ENCODE assay signal across 8 cellular contexts in the genomic region with DNA sequence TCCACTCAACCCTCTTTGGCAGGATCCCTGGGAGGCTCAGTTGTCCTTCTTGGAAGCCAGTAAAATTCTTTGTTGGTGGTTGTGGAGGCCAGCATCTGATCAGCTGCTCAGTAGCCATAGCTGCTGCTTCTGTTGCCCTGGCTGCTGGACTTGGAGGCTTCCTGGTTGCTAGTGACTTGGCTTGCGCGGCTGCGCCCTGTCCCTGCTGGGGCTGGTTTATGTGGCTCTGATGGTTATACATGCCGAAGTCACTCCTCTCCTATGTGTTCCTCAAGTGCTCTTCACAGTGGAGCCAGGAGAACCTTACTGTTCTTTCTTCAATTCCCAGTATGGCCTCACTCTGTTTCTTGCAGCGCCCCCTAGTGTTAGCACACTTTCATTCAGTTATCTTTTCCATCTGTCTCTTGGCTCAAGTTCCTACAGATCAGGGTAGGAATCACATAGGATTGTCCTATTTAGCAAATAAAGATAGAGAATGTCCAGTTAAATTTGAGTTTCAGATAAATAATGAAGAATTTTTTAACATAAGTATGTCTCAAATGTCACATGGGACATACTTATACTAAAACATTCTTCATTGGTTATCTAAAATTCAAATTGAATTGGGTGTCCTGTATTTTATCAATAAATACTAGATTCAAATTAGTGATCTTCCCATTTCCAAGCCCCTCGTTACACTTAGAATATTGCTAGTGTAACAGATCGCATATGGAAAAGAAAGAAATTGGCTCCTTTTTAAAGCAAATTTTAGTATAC.
DNase-seq lines count a peak whose midpoint lies in the region; ATAC-seq and TF ChIP-seq lines count a peak whose summit lies in the region.

No MANE protein-coding gene starts in this region.

- DNase-seq in NOMO-1 treated with DMSO at 0.1 percent for 48 hours (lab: John Stamatoyannopoulos, UW; ENCODE audit: unreplicated experiment) = peak; percentile 39
- DNase-seq in NOMO-1 treated with dmso at 0.1 percent for 144 hours (lab: John Stamatoyannopoulos, UW; ENCODE audit: unreplicated experiment) = no peak
- DNase-seq in NCI-H774 (lab: John Stamatoyannopoulos, UW) = peak; percentile 30
- DNase-seq in activated T-cell treated with anti-CD3 and anti-CD28 coated beads, Interleukin-2, amount 50 U/mL, for 72 hours = peak; percentile 32 to 45
- DNase-seq in left ventricle myocardium inferior = no peak
- peak; percentile 2 to 34 for DNase-seq in stimulated activated CD4-positive, alpha-beta T cell treated with anti-CD3 and anti-CD28 coated beads, Interleukin-1b, Interleukin-23, amount 100 ng/mL, for 4 hours (ENCODE audit: low read depth in 2 of 2)

- no peak overlapping the region for H3K4me3 ChIP-seq in left ventricle myocardium inferior

- ATAC-seq in HG02798 (IDR thresholded peaks at IDR 0.05; ENCODE audit: poor library complexity, unreplicated experiment) (peak; percentile 85), HG03280 (IDR thresholded peaks at IDR 0.05; ENCODE audit: unreplicated experiment) (no peak)
- ATAC-seq in activated T-cell treated with anti-CD3 and anti-CD28 coated beads, Interleukin-2, amount 50 U/mL, for 72 hours (replicated peaks in 1 of 2) = no peak

- H3K9me3 ChIP-seq in left ventricle myocardium inferior (replicated peaks) = no peaks in the 10 kb centered on the region

- no peaks in the 10 kb centered on the region for H3K9me3 Mint-ChIP-seq in activated T-cell treated with anti-CD3 and anti-CD28 coated beads, Interleukin-2, amount 50 U/mL, for 72 hours

- no peaks in the 10 kb centered on the region for H3K4me1 Mint-ChIP-seq in activated T-cell treated with anti-CD3 and anti-CD28 coated beads, Interleukin-2, amount 50 U/mL, for 72 hours (ENCODE audit: low read depth)

- TF ChIP-seq CTCF in left ventricle myocardium inferior (IDR thresholded peaks at IDR 0.05; ENCODE audit: borderline replicate concordance) = peak; percentile 75

- H3K27ac Mint-ChIP-seq in activated T-cell treated with anti-CD3 and anti-CD28 coated beads, Interleukin-2, amount 50 U/mL, for 72 hours = no peak overlapping the region

- intact Hi-C loops in left ventricle myocardium inferior (cut with micrococcal nuclease) = loop anchor here (2.0 to 10.0 kb wide), 2 partner anchors 159 to 187 kb away; no protein-coding TSS in a partner anchor

- H3K36me3 ChIP-seq in left ventricle myocardium inferior = no peaks in the 10 kb centered on the region

- H3K27me3 Mint-ChIP-seq in activated T-cell treated with anti-CD3 and anti-CD28 coated beads, Interleukin-2, amount 50 U/mL, for 72 hours (ENCODE audit: low read depth) = peaks cover 26% of the 10 kb centered on the region

- no peaks in the 10 kb centered on the region for H3K27me3 ChIP-seq in left ventricle myocardium inferior (ENCODE audit: low read depth)

- H3K4me1 ChIP-seq in left ventricle myocardium inferior = no peaks in the 10 kb centered on the region

- no peak overlapping the region for H3K4me3 Mint-ChIP-seq in activated T-cell treated with anti-CD3 and anti-CD28 coated beads, Interleukin-2, amount 50 U/mL, for 72 hours

- no peaks in the 10 kb centered on the region for H3K36me3 Mint-ChIP-seq in activated T-cell treated with anti-CD3 and anti-CD28 coated beads, Interleukin-2, amount 50 U/mL, for 72 hours (ENCODE audit: insufficient read depth in 2 of 2)

- no peak overlapping the region for H3K27ac ChIP-seq in left ventricle myocardium inferior (replicated peaks)

Comparison
In these comparisons a context has a peak if more than half of its experiments do, and no peak if none do; other contexts are left out.
1. DNase-seq: peak in NOMO-1 treated with DMSO at 0.1 percent for 48 hours (single experiment), NCI-H774 (single experiment), activated T-cell treated with anti-CD3 and anti-CD28 coated beads, Interleukin-2, amount 50 U/mL, for 72 hours (2 of 2) and stimulated activated CD4-positive, alpha-beta T cell treated with anti-CD3 and anti-CD28 coated beads, Interleukin-1b, Interleukin-23, amount 100 ng/mL, for 4 hours (2 of 2); none in NOMO-1 treated with dmso at 0.1 percent for 144 hours (single experiment) and left ventricle myocardium inferior (single experiment).